ENCODE assay signal across 36 cellular contexts in genomic region chr3:77091809-77092208, GRCh38.
"Had no signal": no experiment of that assay in that cellular context is flagged by ENCODE, and none has a peak within 500 bp of the region (broad histone marks: within the 10 kb centered on the region; RNA-seq: fewer than 3 reads in every experiment).

No MANE protein-coding gene starts in this region.

- H3K36me3 ChIP-seq: MG63 had no signal

- DNase-seq: Karpas-422, Kasumi-1, MG63, MM.1S, MV-4-11, NCI-H1048, NCI-H1092, NCI-H1092 treated with DMSO at 0.1 percent for 48 hours, NCI-H1105, NCI-H1105 treated with DMSO at 0.1 percent for 48 hours, NCI-H1417, NCI-H1417 treated with DMSO at 0.1 percent for 48 hours, NCI-H1436, NCI-H1436 treated with DMSO at 0.1 percent for 48 hours, NCI-H146, NCI-H1694, NCI-H1694 treated with DMSO at 0.1 percent for 48 hours, NCI-H187, NCI-H187 treated with DMSO at 0.1 percent for 48 hours, NCI-H1930, NCI-H2029, NCI-H2029 treated with DMSO at 0.1 percent for 48 hours, NCI-H2081, NCI-H2081 treated with DMSO at 0.1 percent for 48 hours, NCI-H2107, NCI-H2171, NCI-H2171 treated with DMSO at 0.1 percent for 48 hours, NCI-H2227 treated with DMSO at 0.1 percent for 48 hours, NCI-H226, NCI-H345, NCI-H446, NCI-H446 treated with DMSO at 0.1 percent for 48 hours, NCI-H510A, NCI-H510A treated with DMSO at 0.1 percent for 48 hours, NCI-H524, NCI-H524 treated with DMSO at 0.1 percent for 48 hours had no signal

- H3K4me3 ChIP-seq: MG63 had no signal

- H3K9me3 ChIP-seq: MG63 had no signal
